2 cellular contexts compared by ENCODE assay signal in the genomic region with DNA sequence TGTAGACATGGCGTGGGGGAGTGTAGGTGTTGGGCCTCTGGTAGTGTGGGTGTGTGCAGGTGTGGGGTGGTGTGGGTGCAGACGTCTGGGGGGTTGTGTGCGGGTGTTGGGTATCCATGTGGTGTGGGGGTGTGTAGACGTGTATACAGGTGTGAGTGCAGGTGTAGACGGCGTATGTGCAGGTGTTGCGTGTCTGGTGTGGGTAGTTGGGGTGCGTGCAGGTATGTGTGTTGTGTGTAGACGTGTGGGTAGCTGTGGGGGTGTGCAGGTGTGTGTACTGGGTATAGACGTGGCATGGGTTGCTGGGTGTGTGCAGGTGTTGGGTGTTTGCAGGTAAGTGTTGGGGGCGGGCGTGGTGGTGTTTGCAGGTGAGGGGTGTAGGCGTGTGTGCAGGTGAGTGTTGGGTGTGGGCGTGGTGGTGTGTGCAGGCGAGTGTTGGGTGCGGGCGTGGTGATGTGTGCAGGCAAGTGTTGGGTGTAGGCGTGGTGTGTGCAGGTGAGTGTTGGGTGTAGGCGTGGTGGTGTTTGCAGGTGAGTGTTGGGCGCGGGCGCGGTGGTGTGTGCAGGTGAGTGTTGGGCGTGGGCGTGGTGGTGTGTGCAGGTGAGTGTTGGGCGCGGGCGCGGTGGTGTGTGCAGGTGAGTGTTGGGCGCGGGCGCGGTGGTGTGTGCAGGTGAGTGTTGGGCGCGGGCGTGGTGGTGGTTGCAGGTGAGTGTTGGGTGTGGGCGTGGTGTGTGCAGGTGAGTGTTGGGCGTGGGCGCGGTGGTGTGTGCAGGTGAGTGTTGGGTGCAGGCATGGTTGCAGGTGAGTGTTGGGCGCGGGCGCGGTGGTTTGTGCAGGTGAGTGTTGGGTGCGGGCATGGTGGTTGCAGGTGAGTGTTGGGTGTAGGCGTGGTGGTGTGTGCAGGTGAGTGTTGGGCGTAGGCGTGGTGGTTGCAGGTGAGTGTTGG.
TF ChIP-seq lines count a peak whose summit lies in the region.

No MANE protein-coding gene starts in this region.

TF ChIP-seq in HepG2, 621 proteins besides CTCF, POLR2A, EP300 and RAD21:
- no peak for TF ChIP-seq ZBTB1 (CRISPR knock-in tag; IDR thresholded peaks at IDR 0.05; ENCODE audit: borderline replicate concordance)
- TF ChIP-seq POLR2AphosphoS5 (IDR thresholded peaks at IDR 0.05; ENCODE audit: low read depth, low read length): 0 out of 2 replicates have a peak, but pooled peaks have one; percentile 17
- peak; percentile 66 for TF ChIP-seq HNRNPLL (IDR thresholded peaks at IDR 0.05; ENCODE audit: low read depth, low read length, poor library complexity, severe bottlenecking)
- TF ChIP-seq ZEB1 (IDR thresholded peaks at IDR 0.05; ENCODE audit: insufficient replicate concordance, low read depth): peak; percentile 35
- TF ChIP-seq PCBP1 (IDR thresholded peaks at IDR 0.05; ENCODE audit: borderline replicate concordance, low read depth, low read length): 0 out of 2 replicates have a peak, but pooled peaks have one; percentile 2
- TF ChIP-seq PHF21A (CRISPR knock-in tag; IDR thresholded peaks at IDR 0.05): no peak
- TF ChIP-seq, protein P1, sequence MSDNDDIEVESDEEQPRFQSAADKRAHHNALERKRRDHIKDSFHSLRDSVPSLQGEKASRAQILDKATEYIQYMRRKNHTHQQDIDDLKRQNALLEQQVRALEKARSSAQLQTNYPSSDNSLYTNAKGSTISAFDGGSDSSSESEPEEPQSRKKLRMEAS (IDR thresholded peaks at IDR 0.05): no peak
- 0 out of 2 replicates have a peak, but pooled peaks have one; percentile 31 for TF ChIP-seq HNRNPL (IDR thresholded peaks at IDR 0.05; ENCODE audit: low read depth, low read length)
- TF ChIP-seq ZKSCAN5 (CRISPR knock-in tag; IDR thresholded peaks at IDR 0.05): no peak
- peak; percentile 71 for TF ChIP-seq AGO2 (optimal IDR thresholded peaks at IDR 0.05; ENCODE audit: low read depth, low read length)
- no peak for TF ChIP-seq ZNF562 (CRISPR knock-in tag; IDR thresholded peaks at IDR 0.05; ENCODE audit: borderline replicate concordance)
- TF ChIP-seq SNRNP70 (IDR thresholded peaks at IDR 0.05; ENCODE audit: low read depth, low read length): 0 out of 2 replicates have a peak, but pooled peaks have one; percentile 74

TF ChIP-seq in H1, 55 proteins besides CTCF, POLR2A, EP300 and RAD21:
- no peak for TF ChIP-seq BCL11A (IDR thresholded peaks at IDR 0.05; ENCODE audit: low read depth in 2 of 2, low read length in 2 of 2)
- TF ChIP-seq CHD2 (IDR thresholded peaks at IDR 0.05; ENCODE audit: low read length): no peak
- TF ChIP-seq, protein P2, sequence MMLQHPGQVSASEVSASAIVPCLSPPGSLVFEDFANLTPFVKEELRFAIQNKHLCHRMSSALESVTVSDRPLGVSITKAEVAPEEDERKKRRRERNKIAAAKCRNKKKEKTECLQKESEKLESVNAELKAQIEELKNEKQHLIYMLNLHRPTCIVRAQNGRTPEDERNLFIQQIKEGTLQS (IDR thresholded peaks at IDR 0.05; ENCODE audit: insufficient read depth, low read depth, low read length): no peak
- no peak for TF ChIP-seq CTBP2 (IDR thresholded peaks at IDR 0.05; ENCODE audit: borderline replicate concordance, insufficient read depth, insufficient read length, low read length)
- TF ChIP-seq, protein P1 (IDR thresholded peaks at IDR 0.05): no peak
